In genomic region chr11:34051349-34052035, GRCh38 we compare ENCODE assay signal across 8 cellular contexts. TPM values are rescaled to one million over a fixed set of nuclear protein-coding genes. Genes with fewer than 3 reads are reported as not detected.
A peak's percentile ranks its signal among the peaks of the same experiment; 100 is the strongest.
DNase-seq lines count a peak whose midpoint lies in the region; ATAC-seq and TF ChIP-seq lines count a peak whose summit lies in the region.

Gene CAPRIN1, plus strand, starts transcription at chr11:34051731. Its CDS starts 690 bp downstream, at chr11:34052421.

- POLR2A ChIA-PET in activated CD4-positive, alpha-beta T cell treated with anti-CD3 and anti-CD28 coated beads for 36 hours (lab: Charles Lee): interaction anchor here (1.2 kb wide), 2 partner anchors 54 to 158 kb away, joined by 3 to 8 read pairs; partner anchors contain the start of gene NAT10

- H3K9me3 Mint-ChIP-seq in activated CD4-positive, alpha-beta T cell treated with anti-CD3 and anti-CD28 coated beads for 36 hours (ENCODE audit: low read depth): no peaks in the 10 kb centered on the region

- peak within 1 kb of the TSS; percentile 98 for H3K4me3 Mint-ChIP-seq in activated CD4-positive, alpha-beta T cell treated with anti-CD3 and anti-CD28 coated beads for 36 hours

- CTCF ChIA-PET in activated CD4-positive, alpha-beta T cell treated with anti-CD3 and anti-CD28 coated beads for 36 hours (lab: Charles Lee): interaction anchor here (0.8 to 2.0 kb wide), 5 partner anchors 54 to 147 kb away, joined by 3 to 17 read pairs (median 4); partner anchors contain the start of gene NAT10

- peaks cover 17% of the 10 kb centered on the region for H3K4me1 Mint-ChIP-seq in activated CD4-positive, alpha-beta T cell treated with anti-CD3 and anti-CD28 coated beads for 36 hours

- intact Hi-C loops in activated CD4-positive, alpha-beta T cell treated with anti-CD3 and anti-CD28 coated beads for 36 hours (cut with DNase I, micrococcal nuclease): loop anchor here (1.0 to 10.0 kb wide), 17 partner anchors 54 to 1469 kb away; partner anchors contain the start of genes ABTB2 (in 2 of the 2), NAT10 (in 2 of the 2), C11orf91 (in 1 of the 2) and CAT (in 1 of the 2)

- DNase-seq in AG10803 (ENCODE audit: low read depth): peak; percentile 83
- DNase-seq in GM19238 (ENCODE audit: insufficient read length, low spot score): peak; percentile 92
- DNase-seq in NCI-H524 (lab: John Stamatoyannopoulos, UW): peak; percentile 86 to 97
- peak; percentile 91 for DNase-seq in activated CD4-positive, alpha-beta T cell treated with anti-CD3 and anti-CD28 coated beads for 36 hours
- peak; percentile 88 for DNase-seq in choroid plexus epithelial cell (ENCODE audit: low read depth)
- peak; percentile 95 for DNase-seq in kidney tubule cell (ENCODE audit: low spot score)
- peak; percentile 65 to 68 for DNase-seq in stimulated activated CD4-positive, alpha-beta T cell treated with anti-CD3 and anti-CD28 coated beads, Interleukin-1b, Interleukin-23, amount 100 ng/mL, for 1 hour (ENCODE audit: low read depth in 2 of 2)

- TF ChIP-seq CTCF in AG10803 (conservative IDR thresholded peaks at IDR 0.05; ENCODE audit: low read length): no peak
- TF ChIP-seq CTCF in choroid plexus epithelial cell (conservative IDR thresholded peaks at IDR 0.05; ENCODE audit: low read depth, low read length): no peak

- ATAC-seq in HG03442 (IDR thresholded peaks at IDR 0.05; ENCODE audit: unreplicated experiment): peak; percentile 64
- peak; percentile 78 for ATAC-seq in activated CD4-positive, alpha-beta T cell treated with anti-CD3 and anti-CD28 coated beads for 36 hours

- peaks cover 2% of the 10 kb centered on the region for H3K27me3 Mint-ChIP-seq in activated CD4-positive, alpha-beta T cell treated with anti-CD3 and anti-CD28 coated beads for 36 hours

- H3K36me3 Mint-ChIP-seq in activated CD4-positive, alpha-beta T cell treated with anti-CD3 and anti-CD28 coated beads for 36 hours (ENCODE audit: low read depth): peaks cover 22% of the 10 kb centered on the region

- H3K4me3 ChIP-seq in AG10803 (ENCODE audit: low read length): peak within 1 kb of the TSS; percentile 89
- H3K4me3 ChIP-seq in choroid plexus epithelial cell (ENCODE audit: low read depth, low read length): peak within 1 kb of the TSS; percentile 97

- peak within 1 kb of the TSS; percentile 99 for H3K27ac Mint-ChIP-seq in activated CD4-positive, alpha-beta T cell treated with anti-CD3 and anti-CD28 coated beads for 36 hours

RNA-seq across cellular contexts. Expression of gene CAPRIN1, which starts in this region (rescaled TPM):
- total RNA-seq in activated CD4-positive, alpha-beta T cell treated with anti-CD3 and anti-CD28 coated beads for 36 hours: 100 to 1,000 TPM; 295 to 316 TPM

Comparison
In these comparisons a context has a peak if more than half of its experiments do, and no peak if none do; other contexts are left out.
1. Peak in every context shown above with its lines: DNase-seq, ATAC-seq and H3K4me3 ChIP-seq.